15 cellular contexts compared by ENCODE assay signal in the genomic region with DNA sequence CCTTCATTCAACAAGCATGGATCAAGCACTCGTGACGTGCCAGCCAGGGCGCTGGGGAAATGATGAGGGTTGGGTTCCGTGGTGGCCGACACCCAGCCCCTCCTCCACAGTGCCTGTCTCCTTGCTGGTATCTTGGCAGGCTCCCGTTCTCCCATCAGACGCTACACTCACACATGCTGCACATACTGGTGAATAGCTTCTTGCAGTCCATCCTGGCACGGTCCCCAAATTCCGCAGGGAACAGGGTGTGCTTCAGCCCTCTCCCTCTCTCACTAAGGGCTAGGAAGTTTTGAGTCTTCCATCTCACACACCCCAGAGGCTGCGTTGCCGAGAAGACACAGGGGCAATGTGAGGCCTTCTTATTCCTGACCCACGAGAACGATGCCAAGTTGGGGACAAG. TPM values are rescaled to one million over a fixed set of nuclear protein-coding genes. Genes with fewer than 3 reads are reported as not detected.
DNase-seq lines count a peak whose midpoint lies in the region; ATAC-seq and TF ChIP-seq lines count a peak whose summit lies in the region.
"Had no signal": no experiment of that assay in that cellular context is flagged by ENCODE, and none has a peak within 500 bp of the region (broad histone marks: within the 10 kb centered on the region; RNA-seq: fewer than 3 reads in every experiment).

No MANE protein-coding gene starts in this region.

- H3K4me3 ChIP-seq in fibroblast of pulmonary artery (replicated peaks; ENCODE audit: low read depth, low read length): no peak overlapping the region
- H3K4me3 ChIP-seq: BLaER1, pancreas had no signal

- CTCF ChIA-PET in activated CD8-positive, alpha-beta T cell treated with anti-CD3 and anti-CD28 coated beads for 36 hours (lab: Charles Lee): interaction anchor here (0.7 to 2.5 kb wide), 3 partner anchors 10 to 30 kb away, joined by 3 to 6 read pairs (median 4); a partner anchor contains a TSS
- CTCF ChIA-PET in WTC11 (lab: Charles Lee): interaction anchor here (1.6 to 1.9 kb wide), 2 partner anchors 30 to 54 kb away, joined by 6 to 11 read pairs; no protein-coding TSS in a partner anchor

- H3K36me3 Mint-ChIP-seq in activated T-helper 17 cell treated with anti-CD3 and anti-CD28 coated beads, Interleukin-2, amount 50 U/mL, for 72 hours (ENCODE audit: low read depth): no peaks in the 10 kb centered on the region
- no peaks in the 10 kb centered on the region for H3K36me3 Mint-ChIP-seq in activated CD8-positive, alpha-beta T cell treated with anti-CD3 and anti-CD28 coated beads for 36 hours (ENCODE audit: low read depth)
- H3K36me3 Mint-ChIP-seq in activated naive CD8-positive, alpha-beta T cell treated with anti-CD3 and anti-CD28 coated beads, Interleukin-2, amount 50 U/mL, for 24 hours (ENCODE audit: low read depth): no peaks in the 10 kb centered on the region
- no peaks in the 10 kb centered on the region for H3K36me3 Mint-ChIP-seq in WTC11

- TF ChIP-seq CTCF in fibroblast of pulmonary artery (IDR thresholded peaks at IDR 0.05; ENCODE audit: low read length, missing control alignments): no peak
- no peak for TF ChIP-seq CTCF in activated CD8-positive, alpha-beta T cell treated with anti-CD3 and anti-CD28 coated beads for 36 hours (IDR thresholded peaks at IDR 0.05)
- no peak for TF ChIP-seq CTCF in WTC11 (IDR thresholded peaks at IDR 0.05)

- no peak overlapping the region for H3K4me3 Mint-ChIP-seq in activated T-helper 17 cell treated with anti-CD3 and anti-CD28 coated beads, Interleukin-2, amount 50 U/mL, for 72 hours
- no peak overlapping the region for H3K4me3 Mint-ChIP-seq in activated CD8-positive, alpha-beta T cell treated with anti-CD3 and anti-CD28 coated beads for 36 hours
- H3K4me3 Mint-ChIP-seq in activated naive CD8-positive, alpha-beta T cell treated with anti-CD3 and anti-CD28 coated beads, Interleukin-2, amount 50 U/mL, for 24 hours: no peak overlapping the region
- H3K4me3 Mint-ChIP-seq in WTC11: no peak overlapping the region
- H3K4me3 Mint-ChIP-seq: endodermal cell had no signal

- peak overlapping the region; percentile 54 for H3K27ac Mint-ChIP-seq in activated T-helper 17 cell treated with anti-CD3 and anti-CD28 coated beads, Interleukin-2, amount 50 U/mL, for 72 hours
- no peak overlapping the region for H3K27ac Mint-ChIP-seq in activated CD8-positive, alpha-beta T cell treated with anti-CD3 and anti-CD28 coated beads for 36 hours
- H3K27ac Mint-ChIP-seq in activated naive CD8-positive, alpha-beta T cell treated with anti-CD3 and anti-CD28 coated beads, Interleukin-2, amount 50 U/mL, for 24 hours: no peak overlapping the region
- no peak overlapping the region for H3K27ac Mint-ChIP-seq in WTC11
- H3K27ac Mint-ChIP-seq: endodermal cell had no signal

- H3K9me3 Mint-ChIP-seq in activated T-helper 17 cell treated with anti-CD3 and anti-CD28 coated beads, Interleukin-2, amount 50 U/mL, for 72 hours: no peaks in the 10 kb centered on the region
- no peaks in the 10 kb centered on the region for H3K9me3 Mint-ChIP-seq in activated CD8-positive, alpha-beta T cell treated with anti-CD3 and anti-CD28 coated beads for 36 hours
- no peaks in the 10 kb centered on the region for H3K9me3 Mint-ChIP-seq in activated naive CD8-positive, alpha-beta T cell treated with anti-CD3 and anti-CD28 coated beads, Interleukin-2, amount 50 U/mL, for 24 hours
- H3K9me3 Mint-ChIP-seq in WTC11: no peaks in the 10 kb centered on the region
- H3K9me3 Mint-ChIP-seq: endodermal cell had no signal

- DNase-seq in AG08395 (ENCODE audit: low spot score): peak; percentile 89
- DNase-seq in fibroblast of pulmonary artery (ENCODE audit: low read depth): peak; percentile 81
- DNase-seq in nucleus accumbens (lab: John Stamatoyannopoulos, UW): peak in 49 of 56 donors; percentile 16 to 84 (median 58)
- no peak for DNase-seq in activated CD8-positive, alpha-beta T cell treated with anti-CD3 and anti-CD28 coated beads for 36 hours
- DNase-seq in activated naive CD8-positive, alpha-beta T cell treated with anti-CD3 and anti-CD28 coated beads, Interleukin-2, amount 50 U/mL, for 24 hours: no peak
- no peak for DNase-seq in WTC11 (ENCODE audit: low spot score)
- DNase-seq: activated CD4-positive, alpha-beta T cell treated with anti-CD3 and anti-CD28 coated beads for 4 hours; endodermal cell; Karpas-422; PC-3; stimulated activated CD8-positive, alpha-beta memory T cell treated with anti-CD3 and anti-CD28 coated beads, Interleukin-4, amount 100 ng/mL, for 48 hours had no signal

- POLR2A ChIA-PET in activated CD8-positive, alpha-beta T cell treated with anti-CD3 and anti-CD28 coated beads for 36 hours (lab: Charles Lee): interaction anchor here (1.2 to 2.0 kb wide), 2 partner anchors 10 kb away, joined by 4 to 9 read pairs; a partner anchor contains a TSS
- POLR2A ChIA-PET in WTC11 (lab: Charles Lee): no interaction called here

- peaks cover 20% of the 10 kb centered on the region for H3K4me1 Mint-ChIP-seq in activated T-helper 17 cell treated with anti-CD3 and anti-CD28 coated beads, Interleukin-2, amount 50 U/mL, for 72 hours
- H3K4me1 Mint-ChIP-seq in activated CD8-positive, alpha-beta T cell treated with anti-CD3 and anti-CD28 coated beads for 36 hours (ENCODE audit: low read depth): peaks cover 34% of the 10 kb centered on the region
- peaks cover 35% of the 10 kb centered on the region for H3K4me1 Mint-ChIP-seq in activated naive CD8-positive, alpha-beta T cell treated with anti-CD3 and anti-CD28 coated beads, Interleukin-2, amount 50 U/mL, for 24 hours
- H3K4me1 Mint-ChIP-seq in WTC11: peaks cover 24% of the 10 kb centered on the region

- ATAC-seq in activated T-helper 17 cell treated with anti-CD3 and anti-CD28 coated beads, Interleukin-2, amount 50 U/mL, for 72 hours (replicated peaks): no peak
- ATAC-seq in activated CD8-positive, alpha-beta T cell treated with anti-CD3 and anti-CD28 coated beads for 36 hours: no peak
- ATAC-seq in activated naive CD8-positive, alpha-beta T cell treated with anti-CD3 and anti-CD28 coated beads, Interleukin-2, amount 50 U/mL, for 24 hours: no peak
- no peak for ATAC-seq in WTC11
- ATAC-seq in HG03175 (IDR thresholded peaks at IDR 0.05; ENCODE audit: unreplicated experiment): no peak
- ATAC-seq: PC-3 had no signal

- intact Hi-C loops in activated CD8-positive, alpha-beta T cell treated with anti-CD3 and anti-CD28 coated beads for 36 hours (cut with micrococcal nuclease): no loop called here

- H3K27me3 Mint-ChIP-seq in activated T-helper 17 cell treated with anti-CD3 and anti-CD28 coated beads, Interleukin-2, amount 50 U/mL, for 72 hours: no peaks in the 10 kb centered on the region
- H3K27me3 Mint-ChIP-seq in activated CD8-positive, alpha-beta T cell treated with anti-CD3 and anti-CD28 coated beads for 36 hours: no peaks in the 10 kb centered on the region
- no peaks in the 10 kb centered on the region for H3K27me3 Mint-ChIP-seq in activated naive CD8-positive, alpha-beta T cell treated with anti-CD3 and anti-CD28 coated beads, Interleukin-2, amount 50 U/mL, for 24 hours
- H3K27me3 Mint-ChIP-seq in WTC11 (ENCODE audit: low read depth): peaks cover 11% of the 10 kb centered on the region

TF ChIP-seq in WTC11, 78 proteins besides CTCF, POLR2A, EP300 and RAD21:
- TF ChIP-seq, protein P1, sequence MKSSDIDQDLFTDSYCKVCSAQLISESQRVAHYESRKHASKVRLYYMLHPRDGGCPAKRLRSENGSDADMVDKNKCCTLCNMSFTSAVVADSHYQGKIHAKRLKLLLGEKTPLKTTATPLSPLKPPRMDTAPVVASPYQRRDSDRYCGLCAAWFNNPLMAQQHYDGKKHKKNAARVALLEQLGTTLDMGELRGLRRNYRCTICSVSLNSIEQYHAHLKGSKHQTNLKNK (CRISPR knock-in tag; IDR thresholded peaks at IDR 0.05): no peak
TF ChIP-seq in WTC11: peak in this region for 0.

RNA-seq across cellular contexts. Expression of a gene that starts 10.1 kb away (rescaled TPM):
- total RNA-seq in activated T-helper 17 cell treated with anti-CD3 and anti-CD28 coated beads, Interleukin-2, amount 50 U/mL, for 72 hours: 10 to 100 TPM; 34.4 to 68.5 TPM
- total RNA-seq in activated CD8-positive, alpha-beta T cell treated with anti-CD3 and anti-CD28 coated beads for 36 hours: 10 to 100 TPM; 35.3 to 35.8 TPM
- 20.6 to 24.1 TPM (median 24.0 TPM) in 3 replicates for total RNA-seq in WTC11 (2021)

Comparison
In these comparisons a context has a peak if more than half of its experiments do, and no peak if none do; other contexts are left out.
1. DNase-seq: peak in AG08395 (single experiment), fibroblast of pulmonary artery (single experiment) and nucleus accumbens (49 of 56); none in activated CD8-positive, alpha-beta T cell treated with anti-CD3 and anti-CD28 coated beads for 36 hours (single experiment), activated naive CD8-positive, alpha-beta T cell treated with anti-CD3 and anti-CD28 coated beads, Interleukin-2, amount 50 U/mL, for 24 hours (single experiment) and WTC11 (single experiment).